19 cellular contexts compared by ENCODE assay signal in genomic region chr2:137987011-137987410, GRCh38.
"Had no signal": no experiment of that assay in that cellular context is flagged by ENCODE, and none has a peak within 500 bp of the region (broad histone marks: within the 10 kb centered on the region; RNA-seq: fewer than 3 reads in every experiment).

No MANE protein-coding gene starts in this region.

- H3K9me3 ChIP-seq: prostate gland, thoracic aorta, upper lobe of left lung had no signal

- H3K4me3 ChIP-seq: lung, prostate gland, thoracic aorta, tibial nerve, upper lobe of left lung had no signal

- H3K36me3 ChIP-seq: prostate gland had no signal

- H3K4me1 ChIP-seq: foreskin keratinocyte, prostate gland, upper lobe of left lung had no signal

- H3K27ac ChIP-seq: epithelial cell of prostate, foreskin keratinocyte, prostate gland, thoracic aorta, tibial nerve, upper lobe of left lung had no signal

- DNase-seq: cerebellar nuclear complex; cortex of kidney; effector memory CD8-positive, alpha-beta T cell; foreskin keratinocyte; head of caudate nucleus; naive B cell; nucleus accumbens; right cardiac atrium; small intestine; stimulated activated CD4-positive, alpha-beta T cell treated with anti-CD3 and anti-CD28 coated beads, Interleukin-15, amount 100 ng/mL, for 24 hours; stimulated activated CD4-positive, alpha-beta T cell treated with anti-CD3 and anti-CD28 coated beads, Interleukin-2, amount 100 ng/mL, for 48 hours; stimulated activated naive B cell treated with anti-CD40 and anti-IgM and Interleukin-4, amounts not matched to agents 10 μg/mL and 1 μg/mL and 100 μg/mL, for 72 hours; upper lobe of left lung had no signal

- H3K27me3 ChIP-seq: foreskin keratinocyte, tibial nerve, upper lobe of left lung had no signal

- ATAC-seq: effector memory CD8-positive, alpha-beta T cell; esophagus mucosa; foreskin keratinocyte; right cardiac atrium; stimulated activated naive B cell treated with anti-CD40 and anti-IgM and Interleukin-4, amounts not matched to agents 10 μg/mL and 1 μg/mL and 100 μg/mL, for 72 hours had no signal
